8 cellular contexts compared by ENCODE assay signal in genomic region chr12:38328306-38328938, GRCh38. TPM values are rescaled to one million over a fixed set of nuclear protein-coding genes. Genes with fewer than 3 reads are reported as not detected.
A peak's percentile ranks its signal among the peaks of the same experiment; 100 is the strongest.
DNase-seq lines count a peak whose midpoint lies in the region; ATAC-seq, FAIRE-seq and TF ChIP-seq lines count a peak whose summit lies in the region.
"Not testable (repeated sequence)": the region's sequence is repeated elsewhere in the genome, so short reads cannot be mapped to it uniquely, and the experiment has no call there.

No MANE protein-coding gene starts in this region.

- H3K9me3 ChIP-seq in SU-DHL-6 (ENCODE audit: insufficient read depth, low read length); kidney (ENCODE audit: control insufficient read depth in 1 of 2, low read length in 2 of 2); sigmoid colon: not testable (repeated sequence)

- not testable (repeated sequence) for TF ChIP-seq EP300 in sigmoid colon (IDR thresholded peaks at IDR 0.05)

- intact Hi-C loops in kidney (cut with DNase I): not testable (repeated sequence)
- intact Hi-C loops in sigmoid colon (cut with DNase I): loop anchor here (2.0 kb wide), 1 partner anchor 774 kb away; no protein-coding TSS in a partner anchor

- H3K36me3 Mint-ChIP-seq in effector memory CD8-positive, alpha-beta T cell (ENCODE audit: insufficient read depth): not testable (repeated sequence)

- H3K36me3 ChIP-seq in SU-DHL-6 (ENCODE audit: low read length); kidney (ENCODE audit: control insufficient read depth in 1 of 2, insufficient read depth in 2 of 2, low read length in 2 of 2); sigmoid colon: not testable (repeated sequence)

- H4K20me1 ChIP-seq in SU-DHL-6 (ENCODE audit: low read depth, low read length): not testable (repeated sequence)

- not testable (repeated sequence) for H3K27ac ChIP-seq in SU-DHL-6 (ENCODE audit: low read depth, low read length); kidney (ENCODE audit: low read depth in 2 of 2, low read length in 2 of 2); sigmoid colon

- H3K4me3 Mint-ChIP-seq in effector memory CD8-positive, alpha-beta T cell: not testable (repeated sequence)

- WGBS in sigmoid colon, 2 donors: 23 to 33% methylated on average over 7 of the region's 7 CpGs

- TF ChIP-seq POLR2A in sigmoid colon (IDR thresholded peaks at IDR 0.05): not testable (repeated sequence)

- TF ChIP-seq CTCF in SU-DHL-6 (IDR thresholded peaks at IDR 0.05; ENCODE audit: insufficient read depth, low read length, poor library complexity, severe bottlenecking): peak; percentile 39
- TF ChIP-seq CTCF in kidney (IDR thresholded peaks at IDR 0.05; ENCODE audit: borderline replicate concordance, extremely low read depth, insufficient read depth): peak; percentile 50
- peak; percentile 29 to 68 (median 36) for TF ChIP-seq CTCF in sigmoid colon (IDR thresholded peaks at IDR 0.05)

- H3K9ac ChIP-seq in SU-DHL-6 (ENCODE audit: low read length); kidney (ENCODE audit: low read length in 2 of 2): not testable (repeated sequence)

- H3F3A ChIP-seq in SU-DHL-6 (ENCODE audit: insufficient read depth): not testable (repeated sequence)

- H3K9me3 Mint-ChIP-seq in effector memory CD8-positive, alpha-beta T cell: not testable (repeated sequence)

- H3K27ac Mint-ChIP-seq in effector memory CD8-positive, alpha-beta T cell: not testable (repeated sequence)

- H3K9me2 ChIP-seq in SU-DHL-6 (replicated peaks; ENCODE audit: insufficient read depth, low read length): not testable (repeated sequence)

- not testable (repeated sequence) for H3K27me3 ChIP-seq in SU-DHL-6 (ENCODE audit: low read length); sigmoid colon

- H3K4me3 ChIP-seq in SU-DHL-6 (ENCODE audit: insufficient read depth, low read length, poor library complexity, severe bottlenecking); kidney (ENCODE audit: low read length in 2 of 2); sigmoid colon: not testable (repeated sequence)

- H3K4me1 Mint-ChIP-seq in effector memory CD8-positive, alpha-beta T cell (ENCODE audit: low read depth in 2 of 2): not testable (repeated sequence)

- H3K79me2 ChIP-seq in SU-DHL-6 (ENCODE audit: insufficient read depth, low read length): not testable (repeated sequence)

- not testable (repeated sequence) for H2AFZ ChIP-seq in SU-DHL-6 (ENCODE audit: low read depth, low read length, severe bottlenecking)

- FAIRE-seq in kidney (lab: Jason Lieb, UNC): peak; percentile 99

- ATAC-seq in GM18511 (IDR thresholded peaks at IDR 0.05; ENCODE audit: unreplicated experiment): peak; percentile 63
- ATAC-seq in HG03175 (IDR thresholded peaks at IDR 0.05; ENCODE audit: unreplicated experiment): peak; percentile 78
- peak; percentile 51 for ATAC-seq in effector memory CD8-positive, alpha-beta T cell (replicated peaks)

- H3K4me2 ChIP-seq in SU-DHL-6 (ENCODE audit: low read depth, low read length, poor library complexity, severe bottlenecking): peak overlapping the region; percentile 5

- not testable (repeated sequence) for H3K4me1 ChIP-seq in kidney (ENCODE audit: control insufficient read depth in 1 of 2, insufficient read depth in 1 of 2, low read depth in 1 of 2, low read length in 2 of 2); sigmoid colon

- DNase-seq in Ammon's horn (ENCODE audit: low spot score) (peak; percentile 38), NCI-H2171 treated with DMSO at 0.1 percent for 48 hours (lab: John Stamatoyannopoulos, UW) (peak; percentile 35)
- not testable (repeated sequence) for DNase-seq in effector memory CD8-positive, alpha-beta T cell; kidney; sigmoid colon

- H3K27me3 Mint-ChIP-seq in effector memory CD8-positive, alpha-beta T cell: not testable (repeated sequence)

RNA-seq across cellular contexts. Expression of gene ALG10B, which starts 11.8 kb away (rescaled TPM):
- total RNA-seq in kidney (9.3 TPM), sigmoid colon (1 to 10 TPM; 3.1 to 3.6 (median 3.4) TPM)
- polyA plus RNA-seq in kidney (ENCODE audit: insufficient read depth, low read depth, low replicate concordance) (1.7 TPM), sigmoid colon (1 to 10 TPM in 2 of 3 donors, under 1 TPM in 1; under 0.01 to 1.5 (median 1.2) TPM)
